11 cellular contexts compared by ENCODE assay signal in the genomic region with DNA sequence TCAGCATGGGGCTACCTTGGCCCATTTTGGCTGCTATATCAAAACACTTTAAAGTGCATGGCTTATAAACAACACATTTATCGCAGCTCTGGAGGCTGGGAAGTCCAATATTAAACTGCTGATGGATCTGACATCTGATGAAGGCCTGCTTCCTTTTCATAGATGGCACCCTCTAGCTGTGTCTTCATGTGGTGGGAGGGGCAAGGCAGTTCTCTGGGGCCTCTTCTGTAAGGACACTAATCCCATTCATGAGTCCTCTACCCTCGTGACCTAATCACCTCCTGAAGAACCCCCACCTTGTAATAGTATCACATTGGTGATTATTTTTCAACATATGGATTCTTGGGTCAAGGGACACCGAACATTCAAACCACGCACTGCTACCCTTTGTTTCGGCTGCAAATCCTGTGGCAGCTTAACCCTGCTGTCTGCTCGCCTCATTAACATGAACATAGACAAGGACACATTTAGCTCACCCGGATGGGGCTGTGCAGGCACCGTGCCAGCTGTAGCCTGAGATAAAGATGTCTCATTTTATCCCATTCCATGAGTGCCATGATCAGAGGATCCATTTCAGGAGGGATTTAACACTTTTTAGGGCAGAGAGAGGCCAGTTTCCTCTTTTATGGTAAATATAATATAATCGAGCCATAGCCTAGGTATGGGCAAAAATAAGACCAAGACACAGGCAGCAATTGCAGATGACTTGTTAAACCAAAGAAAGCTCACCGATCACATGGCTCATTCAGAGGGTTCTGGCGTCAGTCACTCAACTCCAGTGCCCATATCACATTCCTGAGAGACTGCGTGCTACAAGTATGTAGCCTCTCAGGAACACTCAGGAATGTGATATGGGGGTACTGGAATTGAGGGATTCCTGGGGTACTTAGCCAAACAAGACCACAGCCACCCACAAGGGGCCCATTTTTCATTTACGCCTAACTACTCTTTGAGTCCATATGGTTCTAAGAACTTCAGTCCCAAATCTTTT.
"Had no signal": no experiment of that assay in that cellular context is flagged by ENCODE, and none has a peak within 500 bp of the region (broad histone marks: within the 10 kb centered on the region; RNA-seq: fewer than 3 reads in every experiment).

No MANE protein-coding gene starts in this region.

- H3K4me3 ChIP-seq: esophagus squamous epithelium, transverse colon had no signal

- DNase-seq: activated CD4-positive, alpha-beta T cell treated with anti-CD3 and anti-CD28 coated beads, Interleukin-2, amount 50 U/mL, for 4 hours; activated CD4-positive, CD25-positive, alpha-beta regulatory T cell treated with anti-CD3 and anti-CD28 coated beads, Interleukin-2, amount 50 U/mL, for 72 hours; activated gamma-delta T cell treated with Interleukin-2 at 50 U/mL for 16 hours; activated naive CD8-positive, alpha-beta T cell treated with anti-CD3 and anti-CD28 coated beads for 36 hours; activated T-cell treated with anti-CD3 and anti-CD28 coated beads, Interleukin-2, amount 50 U/mL, for 72 hours; esophagus squamous epithelium; foreskin melanocyte; naive thymus-derived CD4-positive, alpha-beta T cell; retina; transverse colon had no signal

- ATAC-seq: activated T-cell treated with anti-CD3 and anti-CD28 coated beads, Interleukin-2, amount 50 U/mL, for 72 hours; naive thymus-derived CD4-positive, alpha-beta T cell; stimulated activated effector memory CD8-positive, alpha-beta T cell treated with anti-CD3 and anti-CD28 coated beads, Interleukin-12 subunit alpha, Interleukin-12 subunit beta, amount 100 ng/mL, for 72 hours had no signal
